1 cellular context compared by ENCODE assay signal in the genomic region with DNA sequence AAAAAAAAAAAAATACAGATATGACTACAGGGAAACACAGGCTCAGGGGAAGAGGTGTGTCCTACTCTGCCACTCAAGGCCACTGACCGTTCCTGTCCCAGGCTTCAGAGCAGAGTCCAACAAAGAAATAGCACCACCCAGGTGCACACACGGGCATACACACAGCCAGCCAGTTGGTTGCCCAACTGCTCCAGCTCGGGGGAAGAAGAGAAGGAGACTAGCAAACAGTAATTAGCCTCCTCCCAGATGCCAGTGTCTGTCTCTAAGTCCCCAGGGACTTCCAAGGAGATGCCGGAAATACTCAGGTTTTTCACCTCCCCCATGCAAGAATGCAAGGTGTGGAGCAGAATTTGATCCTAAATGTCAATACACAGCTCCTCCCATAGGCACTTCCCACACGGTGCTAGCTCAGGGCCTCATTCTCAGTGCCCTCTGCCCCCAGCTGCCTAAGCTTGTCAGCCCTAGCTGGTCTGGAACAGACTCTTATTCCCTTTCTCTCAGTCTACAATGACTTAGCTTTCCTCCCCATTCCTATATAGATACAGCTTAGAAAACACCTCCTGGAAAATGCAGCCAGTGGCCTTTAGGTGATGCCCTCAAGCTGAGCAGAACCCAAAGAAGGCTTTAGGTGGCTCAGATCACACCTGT.
TF ChIP-seq lines count a peak whose summit lies in the region.

No MANE protein-coding gene starts in this region.

TF ChIP-seq in HCT116, 20 proteins besides CTCF, POLR2A, EP300 and RAD21:
- TF ChIP-seq ZFX (IDR thresholded peaks at IDR 0.05): no peak
- TF ChIP-seq EZH2phosphoT487 (IDR thresholded peaks at IDR 0.05; ENCODE audit: borderline replicate concordance): no peak
- TF ChIP-seq CBX3 (IDR thresholded peaks at IDR 0.05; ENCODE audit: low read depth): no peak
- TF ChIP-seq, protein P1, sequence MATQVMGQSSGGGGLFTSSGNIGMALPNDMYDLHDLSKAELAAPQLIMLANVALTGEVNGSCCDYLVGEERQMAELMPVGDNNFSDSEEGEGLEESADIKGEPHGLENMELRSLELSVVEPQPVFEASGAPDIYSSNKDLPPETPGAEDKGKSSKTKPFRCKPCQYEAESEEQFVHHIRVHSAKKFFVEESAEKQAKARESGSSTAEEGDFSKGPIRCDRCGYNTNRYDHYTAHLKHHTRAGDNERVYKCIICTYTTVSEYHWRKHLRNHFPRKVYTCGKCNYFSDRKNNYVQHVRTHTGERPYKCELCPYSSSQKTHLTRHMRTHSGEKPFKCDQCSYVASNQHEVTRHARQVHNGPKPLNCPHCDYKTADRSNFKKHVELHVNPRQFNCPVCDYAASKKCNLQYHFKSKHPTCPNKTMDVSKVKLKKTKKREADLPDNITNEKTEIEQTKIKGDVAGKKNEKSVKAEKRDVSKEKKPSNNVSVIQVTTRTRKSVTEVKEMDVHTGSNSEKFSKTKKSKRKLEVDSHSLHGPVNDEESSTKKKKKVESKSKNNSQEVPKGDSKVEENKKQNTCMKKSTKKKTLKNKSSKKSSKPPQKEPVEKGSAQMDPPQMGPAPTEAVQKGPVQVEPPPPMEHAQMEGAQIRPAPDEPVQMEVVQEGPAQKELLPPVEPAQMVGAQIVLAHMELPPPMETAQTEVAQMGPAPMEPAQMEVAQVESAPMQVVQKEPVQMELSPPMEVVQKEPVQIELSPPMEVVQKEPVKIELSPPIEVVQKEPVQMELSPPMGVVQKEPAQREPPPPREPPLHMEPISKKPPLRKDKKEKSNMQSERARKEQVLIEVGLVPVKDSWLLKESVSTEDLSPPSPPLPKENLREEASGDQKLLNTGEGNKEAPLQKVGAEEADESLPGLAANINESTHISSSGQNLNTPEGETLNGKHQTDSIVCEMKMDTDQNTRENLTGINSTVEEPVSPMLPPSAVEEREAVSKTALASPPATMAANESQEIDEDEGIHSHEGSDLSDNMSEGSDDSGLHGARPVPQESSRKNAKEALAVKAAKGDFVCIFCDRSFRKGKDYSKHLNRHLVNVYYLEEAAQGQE (IDR thresholded peaks at IDR 0.05; ENCODE audit: low read depth): no peak
- no peak for TF ChIP-seq FOSL1 (IDR thresholded peaks at IDR 0.05; ENCODE audit: low read depth)
- TF ChIP-seq, protein P2, sequence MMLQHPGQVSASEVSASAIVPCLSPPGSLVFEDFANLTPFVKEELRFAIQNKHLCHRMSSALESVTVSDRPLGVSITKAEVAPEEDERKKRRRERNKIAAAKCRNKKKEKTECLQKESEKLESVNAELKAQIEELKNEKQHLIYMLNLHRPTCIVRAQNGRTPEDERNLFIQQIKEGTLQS (IDR thresholded peaks at IDR 0.05): no peak
- TF ChIP-seq SRF (IDR thresholded peaks at IDR 0.05; ENCODE audit: low read depth): no peak
- TF ChIP-seq EGR1 (IDR thresholded peaks at IDR 0.05; ENCODE audit: low read depth): no peak
- TF ChIP-seq ZNF274 (IDR thresholded peaks at IDR 0.05; ENCODE audit: low read depth, low read length): no peak
